8 cellular contexts compared by ENCODE assay signal in the genomic region with DNA sequence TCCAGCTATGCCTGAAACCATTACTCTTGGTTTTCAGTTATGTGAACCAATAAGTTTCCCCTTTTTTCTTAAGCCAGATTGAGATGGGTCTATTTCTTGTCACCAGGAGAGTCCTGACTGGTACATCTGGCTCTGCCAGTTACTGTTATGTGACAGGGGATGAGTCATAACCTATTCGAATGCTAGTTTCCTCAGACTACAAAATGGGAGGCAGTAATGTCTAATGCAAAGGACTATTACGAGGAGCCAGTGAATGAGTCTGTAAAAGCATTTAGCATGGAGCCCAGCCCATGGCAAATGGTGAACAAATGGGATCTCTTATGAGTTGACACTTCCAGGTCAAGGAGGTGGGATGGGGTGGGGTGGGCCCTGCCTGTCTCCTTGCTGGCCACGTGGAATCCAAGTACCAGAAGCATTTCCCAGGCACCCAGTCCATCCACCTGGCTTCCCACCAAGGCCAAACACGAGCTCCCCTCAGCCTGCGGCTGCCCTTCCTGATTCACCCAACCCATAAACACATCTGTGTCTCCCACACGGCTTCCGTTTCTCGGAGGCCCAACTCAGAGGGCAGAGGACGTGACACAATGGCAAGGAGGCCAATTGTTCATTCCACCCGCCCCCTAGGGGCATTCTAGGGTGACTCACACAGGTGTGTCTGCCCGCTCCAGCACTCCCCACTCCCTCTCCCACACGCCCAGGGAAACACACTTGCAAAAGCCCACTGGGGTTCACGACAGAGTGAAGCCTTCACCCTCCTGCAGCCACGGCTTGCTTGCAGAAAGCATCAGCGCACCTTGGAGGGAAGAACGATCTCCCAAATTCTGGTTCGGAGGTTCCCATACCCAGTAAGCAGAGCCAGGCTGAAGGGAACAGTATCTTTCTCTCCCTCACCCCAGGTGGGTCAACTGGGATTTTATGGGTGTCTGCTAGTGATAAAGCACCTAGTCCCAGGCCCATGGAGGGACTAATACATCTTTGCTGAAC.
DNase-seq lines count a peak whose midpoint lies in the region; ATAC-seq, FAIRE-seq and TF ChIP-seq lines count a peak whose summit lies in the region.

No MANE protein-coding gene starts in this region.

- peaks cover 24% of the 10 kb centered on the region for H3K4me1 Mint-ChIP-seq in activated naive CD4-positive, alpha-beta T cell treated with anti-CD3 and anti-CD28 coated beads, Interleukin-2, amount 50 U/mL, for 24 hours
- H3K4me1 Mint-ChIP-seq in immature natural killer cell, result no peaks in the 10 kb centered on the region

- H3K27me3 Mint-ChIP-seq in activated naive CD4-positive, alpha-beta T cell treated with anti-CD3 and anti-CD28 coated beads, Interleukin-2, amount 50 U/mL, for 24 hours, result no peaks in the 10 kb centered on the region
- peaks cover 0 to 3% (median 0%) of the 10 kb centered on the region in 3 donors for H3K27me3 Mint-ChIP-seq in immature natural killer cell (ENCODE audit: low read depth in 3 of 3)

- H3K36me3 Mint-ChIP-seq in activated naive CD4-positive, alpha-beta T cell treated with anti-CD3 and anti-CD28 coated beads, Interleukin-2, amount 50 U/mL, for 24 hours, result no peaks in the 10 kb centered on the region
- no peaks in the 10 kb centered on the region for H3K36me3 Mint-ChIP-seq in immature natural killer cell

- no peak for TF ChIP-seq POLR2A in GM12891 (IDR thresholded peaks at IDR 0.05; ENCODE audit: low read depth, low read length)

- no peaks in the 10 kb centered on the region for H3K9me3 Mint-ChIP-seq in activated naive CD4-positive, alpha-beta T cell treated with anti-CD3 and anti-CD28 coated beads, Interleukin-2, amount 50 U/mL, for 24 hours
- H3K9me3 Mint-ChIP-seq in immature natural killer cell, result no peaks in the 10 kb centered on the region

- ATAC-seq in GM18907 (IDR thresholded peaks at IDR 0.05; ENCODE audit: unreplicated experiment), result no peak

- FAIRE-seq in GM12891 (lab: Jason Lieb, UNC), result peak; percentile 79

- H3K4me3 Mint-ChIP-seq in activated naive CD4-positive, alpha-beta T cell treated with anti-CD3 and anti-CD28 coated beads, Interleukin-2, amount 50 U/mL, for 24 hours, result peak overlapping the region; percentile 47
- H3K4me3 Mint-ChIP-seq in immature natural killer cell, result no peak overlapping the region

- DNase-seq in GM12891 (ENCODE audit: insufficient read length, low spot score) (no peak), RPMI7951 (ENCODE audit: low read depth) (peak; percentile 97), immature natural killer cell (no peak), ecto neural progenitor cell (ENCODE audit: low spot score) (no peak), NCI-H187 treated with DMSO at 0.1 percent for 48 hours (lab: John Stamatoyannopoulos, UW) (no peak)
- DNase-seq in stimulated activated CD4-positive, alpha-beta T cell treated with anti-CD3 and anti-CD28 coated beads, Interleukin-12 subunit alpha, Interleukin-12 subunit beta, amount 100 ng/mL, for 24 hours (ENCODE audit: low read depth in 2 of 2), result peak; percentile 30 to 45

- H3K27ac Mint-ChIP-seq in activated naive CD4-positive, alpha-beta T cell treated with anti-CD3 and anti-CD28 coated beads, Interleukin-2, amount 50 U/mL, for 24 hours, result peak overlapping the region; percentile 93
- no peak overlapping the region for H3K27ac Mint-ChIP-seq in immature natural killer cell

TF ChIP-seq in GM12891, 5 proteins besides CTCF, POLR2A, EP300 and RAD21:
- TF ChIP-seq TAF1 (IDR thresholded peaks at IDR 0.05; ENCODE audit: low read depth, low read length), result no peak
- TF ChIP-seq POU2F2 (IDR thresholded peaks at IDR 0.05; ENCODE audit: low read depth, low read length), result no peak
TF ChIP-seq in GM12891: peak in this region for 0.

Comparison
In these comparisons a context has a peak if more than half of its experiments do, and no peak if none do; other contexts are left out.
1. DNase-seq: peak in RPMI7951 (single experiment) and stimulated activated CD4-positive, alpha-beta T cell treated with anti-CD3 and anti-CD28 coated beads, Interleukin-12 subunit alpha, Interleukin-12 subunit beta, amount 100 ng/mL, for 24 hours (2 of 2); none in GM12891 (single experiment), immature natural killer cell (0 of 3), ecto neural progenitor cell (single experiment) and NCI-H187 treated with DMSO at 0.1 percent for 48 hours (single experiment).